In the genomic region with DNA sequence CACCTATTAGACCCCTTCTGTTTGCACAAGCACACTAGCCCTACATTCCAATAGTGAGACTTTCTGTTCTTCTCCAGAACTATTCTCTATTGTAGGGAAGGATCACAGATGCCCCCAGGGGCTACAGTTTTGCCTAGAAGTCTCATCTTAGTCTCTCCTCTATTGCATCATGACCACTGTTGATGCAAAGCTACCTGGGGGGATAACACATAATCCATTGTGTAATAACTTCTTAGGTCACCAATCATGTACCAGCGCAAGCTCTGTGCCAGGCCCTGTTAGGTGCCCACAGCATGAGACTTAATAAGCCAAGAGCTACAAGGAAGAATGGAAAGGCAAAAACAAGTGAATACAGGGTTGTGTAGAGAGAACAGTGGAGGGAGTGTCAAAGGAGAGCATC, we compare ENCODE assay signal across 21 cellular contexts.
DNase-seq lines count a peak whose midpoint lies in the region; ATAC-seq and TF ChIP-seq lines count a peak whose summit lies in the region.
"Had no signal": no experiment of that assay in that cellular context is flagged by ENCODE, and none has a peak within 500 bp of the region (broad histone marks: within the 10 kb centered on the region; RNA-seq: fewer than 3 reads in every experiment).

No MANE protein-coding gene starts in this region.

- peak overlapping the region; percentile 45 for H3K9ac ChIP-seq in DND-41 (ENCODE audit: low read depth, low read length)

- TF ChIP-seq CTCF in DND-41 (IDR thresholded peaks at IDR 0.05; ENCODE audit: borderline replicate concordance, extremely low read depth, low read length, poor library complexity, severe bottlenecking) (no peak), osteocyte (IDR thresholded peaks at IDR 0.05) (no peak)

- H3K79me2 ChIP-seq in DND-41 (ENCODE audit: insufficient read depth, low read length), result no peaks in the 10 kb centered on the region

- peak overlapping the region; percentile 73 for H2AFZ ChIP-seq in DND-41 (ENCODE audit: low read depth, low read length)

- ATAC-seq in DND-41 (ENCODE audit: insufficient read depth, low read depth) (no peak), HG03460 (IDR thresholded peaks at IDR 0.05; ENCODE audit: unreplicated experiment) (no peak), HG03520 (IDR thresholded peaks at IDR 0.05; ENCODE audit: unreplicated experiment) (no peak)
- ATAC-seq: left ventricle myocardium superior had no signal

- peak overlapping the region; percentile 54 for H3K4me2 ChIP-seq in DND-41 (ENCODE audit: insufficient read depth, low read length)

- H3K4me1 ChIP-seq in DND-41 (ENCODE audit: insufficient read depth, low read length), result peaks cover 29% of the 10 kb centered on the region

- no peaks in the 10 kb centered on the region for H3K9me3 ChIP-seq in DND-41 (ENCODE audit: insufficient read depth, low read length, severe bottlenecking)
- H3K9me3 ChIP-seq: mucosa of descending colon, SJSA1 had no signal

- H3K27me3 Mint-ChIP-seq in T-helper 1 cell treated with Interleukin-12 subunit alpha and Interleukin-12 subunit beta and Interleukin-4 antibody, amounts not matched to agents 30 μg/mL and 1 μg/mL, for 36 hours (ENCODE audit: low read depth), result no peaks in the 10 kb centered on the region
- H3K27me3 Mint-ChIP-seq in immature natural killer cell (ENCODE audit: low read depth in 3 of 3), result peaks cover 1 to 8% (median 7%) of the 10 kb centered on the region in 3 donors
- H3K27me3 Mint-ChIP-seq in osteocyte (ENCODE audit: unreplicated experiment), result no peaks in the 10 kb centered on the region
- H3K27me3 Mint-ChIP-seq: activated B cell treated with CpG ODN at 0.5 μM for 24 hours; activated CD4-positive, alpha-beta memory T cell treated with anti-CD3 and anti-CD28 coated beads, Interleukin-2, amount 10 ng/mL, durations not matched to agents 7 days and 5 days; brain had no signal

- peaks cover 18% of the 10 kb centered on the region for H3K36me3 Mint-ChIP-seq in T-helper 1 cell treated with Interleukin-12 subunit alpha and Interleukin-12 subunit beta and Interleukin-4 antibody, amounts not matched to agents 30 μg/mL and 1 μg/mL, for 36 hours (ENCODE audit: low read depth)
- H3K36me3 Mint-ChIP-seq in immature natural killer cell (no peaks in the 10 kb centered on the region), osteocyte (ENCODE audit: unreplicated experiment) (no peaks in the 10 kb centered on the region)
- H3K36me3 Mint-ChIP-seq: brain had no signal

- peak overlapping the region; percentile 89 for H3K27ac ChIP-seq in DND-41 (ENCODE audit: low read length)
- H3K27ac ChIP-seq: 22Rv1, coronary artery, SJSA1 had no signal

- H3K4me3 Mint-ChIP-seq in T-helper 1 cell treated with Interleukin-12 subunit alpha and Interleukin-12 subunit beta and Interleukin-4 antibody, amounts not matched to agents 30 μg/mL and 1 μg/mL, for 36 hours, result no peak overlapping the region
- H3K4me3 Mint-ChIP-seq in immature natural killer cell, result no peak overlapping the region
- no peak overlapping the region for H3K4me3 Mint-ChIP-seq in osteocyte (ENCODE audit: unreplicated experiment)
- H3K4me3 Mint-ChIP-seq: brain, HFFc6 had no signal

- in situ Hi-C loops in SK-MEL-5 (cut with HindIII; ENCODE audit: low pct_unique_long_range_greater_than_20kb, low sequenced_read_pairs), result no loop called here

- H3K4me1 Mint-ChIP-seq in T-helper 1 cell treated with Interleukin-12 subunit alpha and Interleukin-12 subunit beta and Interleukin-4 antibody, amounts not matched to agents 30 μg/mL and 1 μg/mL, for 36 hours (ENCODE audit: low read depth), result peaks cover 25% of the 10 kb centered on the region
- H3K4me1 Mint-ChIP-seq in immature natural killer cell (peaks cover 16 to 19% of the 10 kb centered on the region in 2 donors), osteocyte (ENCODE audit: unreplicated experiment) (peaks cover 10% of the 10 kb centered on the region)
- H3K4me1 Mint-ChIP-seq: brain had no signal

- no peaks in the 10 kb centered on the region for H4K20me1 ChIP-seq in DND-41 (ENCODE audit: insufficient read depth, low read length)

- no peak for DNase-seq in T-helper 1 cell
- no peak for DNase-seq in DND-41
- peak; percentile 92 for DNase-seq in SK-MEL-5 (ENCODE audit: low read depth, low spot score)
- no peak for DNase-seq in immature natural killer cell
- no peak for DNase-seq in osteocyte (ENCODE audit: extremely low spot score, unreplicated experiment)
- DNase-seq: activated B cell treated with CpG ODN at 0.5 μM for 24 hours; activated CD4-positive, alpha-beta memory T cell treated with anti-CD3 and anti-CD28 coated beads, Interleukin-2, amount 10 ng/mL, durations not matched to agents 7 days and 5 days; activated T-cell treated with anti-CD3 and anti-CD28 coated beads, Interleukin-2, amount 50 U/mL, for 4 hours; AML-193; HFFc6; left ventricle myocardium superior; mucosa of descending colon; NCI-H2081; T-helper 9 cell had no signal

- peaks cover 5% of the 10 kb centered on the region for H3K9me3 Mint-ChIP-seq in T-helper 1 cell treated with Interleukin-12 subunit alpha and Interleukin-12 subunit beta and Interleukin-4 antibody, amounts not matched to agents 30 μg/mL and 1 μg/mL, for 36 hours
- H3K9me3 Mint-ChIP-seq in immature natural killer cell (no peaks in the 10 kb centered on the region), osteocyte (ENCODE audit: unreplicated experiment) (peaks cover 12% of the 10 kb centered on the region)
- H3K9me3 Mint-ChIP-seq: activated B cell treated with CpG ODN at 0.5 μM for 24 hours; activated CD4-positive, alpha-beta memory T cell treated with anti-CD3 and anti-CD28 coated beads, Interleukin-2, amount 10 ng/mL, durations not matched to agents 7 days and 5 days; activated T-cell treated with anti-CD3 and anti-CD28 coated beads, Interleukin-2, amount 50 U/mL, for 4 hours had no signal

- H3K27me3 ChIP-seq in DND-41 (ENCODE audit: insufficient read depth, low read length, poor library complexity), result no peaks in the 10 kb centered on the region
- H3K27me3 ChIP-seq: SJSA1 had no signal

- peak overlapping the region; percentile 96 for H3K27ac Mint-ChIP-seq in T-helper 1 cell treated with Interleukin-12 subunit alpha and Interleukin-12 subunit beta and Interleukin-4 antibody, amounts not matched to agents 30 μg/mL and 1 μg/mL, for 36 hours
- H3K27ac Mint-ChIP-seq in immature natural killer cell, result peak overlapping the region in 5 of 6 donors; percentile 77 to 96 (median 91)
- no peak overlapping the region for H3K27ac Mint-ChIP-seq in osteocyte (ENCODE audit: unreplicated experiment)
- H3K27ac Mint-ChIP-seq: brain had no signal

- H3K36me3 ChIP-seq in DND-41 (ENCODE audit: insufficient read depth, low read length), result no peaks in the 10 kb centered on the region
- H3K36me3 ChIP-seq: SJSA1 had no signal

- peak overlapping the region in 1 of 2 experiments; percentile 24; a peak in 1 of 4 replicates for H3K4me3 ChIP-seq in DND-41 (ENCODE audit: low read depth in 1 of 2, low read length in 2 of 2)
- H3K4me3 ChIP-seq: coronary artery, mucosa of descending colon, SJSA1 had no signal
